Comparison of ENCODE assay signal across 20 cellular contexts in the genomic region with DNA sequence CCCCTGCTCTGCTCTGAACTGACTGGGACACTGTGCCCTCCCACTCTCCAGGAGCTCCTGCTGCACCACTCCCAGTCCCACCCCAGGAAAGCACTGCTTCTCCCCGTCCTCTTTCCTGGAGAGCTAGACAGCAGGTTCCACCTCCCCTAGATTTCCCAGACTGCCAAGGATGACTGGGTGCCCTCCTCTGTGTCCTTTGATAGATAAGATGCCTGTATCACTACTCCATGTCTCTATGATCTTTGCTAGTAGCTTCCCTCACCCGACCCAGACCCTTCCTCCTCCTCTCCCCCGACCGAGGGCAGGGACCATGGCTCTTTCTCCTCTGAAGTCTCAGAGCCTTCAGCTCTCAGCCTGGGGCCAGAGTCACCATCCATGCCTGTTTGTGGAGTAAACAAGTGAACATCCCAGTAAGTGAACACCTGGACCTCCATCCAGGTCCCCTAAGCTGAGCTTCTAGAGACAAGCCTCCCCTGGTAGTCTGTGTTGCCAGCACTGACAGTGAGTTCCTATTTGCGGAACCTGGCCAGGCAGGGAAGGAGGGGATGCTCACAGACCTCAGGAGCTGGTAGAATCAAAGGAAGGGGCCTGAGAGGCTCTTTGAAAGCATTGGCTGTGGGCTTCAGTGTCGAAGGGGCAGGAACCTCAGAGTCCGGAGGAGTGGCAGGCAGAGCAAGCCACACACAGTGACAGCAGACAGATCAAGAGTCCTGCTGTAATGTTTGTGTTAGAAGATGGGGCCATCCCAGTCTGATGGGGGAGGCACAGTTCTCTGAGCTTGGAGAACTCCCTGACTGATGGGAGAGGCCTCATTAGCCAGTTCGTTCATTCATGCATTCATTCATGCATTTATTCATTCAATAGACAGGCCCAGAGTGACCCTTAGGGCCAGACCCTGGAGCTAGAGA.
A peak's percentile ranks its signal among the peaks of the same experiment; 100 is the strongest.
DNase-seq lines count a peak whose midpoint lies in the region; ATAC-seq, FAIRE-seq and TF ChIP-seq lines count a peak whose summit lies in the region.
"Had no signal": no experiment of that assay in that cellular context is flagged by ENCODE, and none has a peak within 500 bp of the region (broad histone marks: within the 10 kb centered on the region; RNA-seq: fewer than 3 reads in every experiment).

No MANE protein-coding gene starts in this region.

- peaks cover 0 to 52% of the 10 kb centered on the region in 2 experiments; a peak in 2 of 5 replicates for H3K27me3 ChIP-seq in HepG2 (ENCODE audit: control insufficient read depth in 1 of 2, insufficient read depth in 2 of 2, low read length in 2 of 2)
- H3K27me3 ChIP-seq in right lobe of liver, result no peaks in the 10 kb centered on the region
- H3K27me3 ChIP-seq in osteoblast (ENCODE audit: insufficient read depth, low read length), result peaks cover 4% of the 10 kb centered on the region

- H3K27ac ChIP-seq in HepG2 (ENCODE audit: extremely low read length, insufficient read depth, low read length) (no peak overlapping the region), right lobe of liver (no peak overlapping the region), osteoblast (ENCODE audit: low read depth, low read length) (no peak overlapping the region)

- ATAC-seq in HepG2 (no peak), right lobe of liver (no peak), GM19395 (IDR thresholded peaks at IDR 0.05; ENCODE audit: unreplicated experiment) (no peak), HG03571 (IDR thresholded peaks at IDR 0.05; ENCODE audit: unreplicated experiment) (no peak)
- ATAC-seq: Right ventricle myocardium inferior had no signal

- POLR2A ChIA-PET in HepG2 (lab: Yijun Ruan, JAX), result no interaction called here

- H3K4me1 ChIP-seq in HepG2 (ENCODE audit: insufficient read depth, low read length), result no peaks in the 10 kb centered on the region
- no peaks in the 10 kb centered on the region for H3K4me1 ChIP-seq in right lobe of liver
- H3K4me1 ChIP-seq in osteoblast (ENCODE audit: insufficient read depth, low read length), result no peaks in the 10 kb centered on the region

- TF ChIP-seq CTCF in HepG2 (CRISPR knock-in tag; IDR thresholded peaks at IDR 0.05) (no peak), right lobe of liver (IDR thresholded peaks at IDR 0.05) (no peak), osteoblast (IDR thresholded peaks at IDR 0.05; ENCODE audit: extremely low read depth, low read depth, low read length) (no peak)

- H3K9ac ChIP-seq in HepG2 (ENCODE audit: insufficient read depth, low read depth, low read length), result no peak overlapping the region

- CTCF ChIA-PET in HepG2 (lab: Yijun Ruan, JAX; ENCODE audit: low intra/inter-chr PET ratio, low total read pairs), result no interaction called here

- H3K4me3 ChIP-seq in HepG2 (replicated peaks in 1 of 3; ENCODE audit: insufficient read depth in 1 of 3, low read depth in 2 of 3, low read length in 3 of 3) (no peak overlapping the region), right lobe of liver (no peak overlapping the region), osteoblast (ENCODE audit: insufficient read depth, low read length) (no peak overlapping the region)

- no TSS peak for BruUV-seq in HepG2 (replicated peaks; lab: Mats Ljungman, UMichigan)

- in situ Hi-C loops in HepG2 (cut with HindIII; ENCODE audit: extremely low pct_ligation_motif_present, low pct_unique_long_range_greater_than_20kb), result no loop called here

- H3K79me2 ChIP-seq in HepG2 (ENCODE audit: insufficient read depth, low read length) (no peaks in the 10 kb centered on the region), osteoblast (ENCODE audit: insufficient read depth, low read length) (no peaks in the 10 kb centered on the region)

- H3K36me3 ChIP-seq in HepG2 (replicated peaks in 1 of 2; ENCODE audit: control insufficient read depth in 1 of 2, insufficient read depth in 2 of 2, low read length in 2 of 2) (no peaks in the 10 kb centered on the region), right lobe of liver (no peaks in the 10 kb centered on the region), osteoblast (ENCODE audit: insufficient read depth, low read length) (no peaks in the 10 kb centered on the region)

- intact Hi-C loops in HepG2 (cut with micrococcal nuclease; ENCODE audit: unreplicated experiment) (no loop called here), right lobe of liver (cut with DNase I) (no loop called here)

- H2AFZ ChIP-seq in HepG2 (ENCODE audit: low read length), result no peak overlapping the region
- no peak overlapping the region for H2AFZ ChIP-seq in osteoblast (ENCODE audit: low read length)

- TF ChIP-seq RAD21 in HepG2 (CRISPR knock-in tag; IDR thresholded peaks at IDR 0.05), result no peak

- no peak overlapping the region for H3K4me2 ChIP-seq in HepG2 (ENCODE audit: low read depth, low read length)
- no peak overlapping the region for H3K4me2 ChIP-seq in osteoblast (ENCODE audit: insufficient read depth, low read length)

- H4K20me1 ChIP-seq in HepG2 (ENCODE audit: insufficient read depth, low read length) (no peaks in the 10 kb centered on the region), osteoblast (ENCODE audit: insufficient read depth, low read length) (no peaks in the 10 kb centered on the region)

- DNase-seq in HepG2 (ENCODE audit: low spot score) (no peak), right lobe of liver (no peak), left kidney (ENCODE audit: low read depth, low spot score) (peak; percentile 69), osteoblast (ENCODE audit: insufficient read length, low spot score, missing footprints) (peak; percentile 71), DMS79 (lab: John Stamatoyannopoulos, UW) (no peak), SIG-M5 (lab: John Stamatoyannopoulos, UW) (no peak)
- DNase-seq: CD4-positive, CD25-positive, alpha-beta regulatory T cell; GOT3; HCEC 1CT; Karpas-422; NCI-H1092 treated with DMSO at 0.1 percent for 48 hours; NCI-H1436; NCI-H187 treated with DMSO at 0.1 percent for 48 hours; NCI-H2171 treated with DMSO at 0.1 percent for 48 hours; NCI-H345; NCI-H510A treated with DMSO at 0.1 percent for 48 hours; NCI-H748 treated with DMSO at 0.1 percent for 48 hours had no signal

- no peak for TF ChIP-seq EP300 in HepG2 (IDR thresholded peaks at IDR 0.05; ENCODE audit: low read depth in 2 of 2, low read length in 2 of 2)
- no peak for TF ChIP-seq EP300 in HepG2 (CRISPR knock-in tag; IDR thresholded peaks at IDR 0.05; ENCODE audit: borderline replicate concordance)

- TF ChIP-seq POLR2A in HepG2 (IDR thresholded peaks at IDR 0.05; ENCODE audit: insufficient read depth in 1 of 2, low read depth in 2 of 2, low read length in 2 of 2), result no peak
- no peak for TF ChIP-seq POLR2A in right lobe of liver (IDR thresholded peaks at IDR 0.05)

- WGBS in HepG2 (ENCODE audit: low lambda C conversion rate), result 2% methylated on average over 7 of the region's 8 CpGs
- WGBS in right lobe of liver (ENCODE audit: insufficient coverage, low coverage, low lambda C conversion rate, missing lambda C conversion rate), result 28% methylated on average over 6 of the region's 8 CpGs

- FAIRE-seq in HepG2 (lab: Jason Lieb, UNC), result no peak

- H3K9me3 ChIP-seq in HepG2 (ENCODE audit: low read length) (no peaks in the 10 kb centered on the region), right lobe of liver (no peaks in the 10 kb centered on the region), osteoblast (ENCODE audit: low read depth, low read length) (no peaks in the 10 kb centered on the region)

TF ChIP-seq in HepG2, 621 proteins besides CTCF, POLR2A, EP300 and RAD21:
- peak; percentile 80; the same call in 1 of the 2 replicates for TF ChIP-seq ZSCAN22 (CRISPR knock-in tag; IDR thresholded peaks at IDR 0.05)
- TF ChIP-seq NKX3-1 (CRISPR knock-in tag; IDR thresholded peaks at IDR 0.05), result no peak

Comparison
In these comparisons a context has a peak if more than half of its experiments do, and no peak if none do; other contexts are left out.
1. DNase-seq: peak in left kidney (single experiment) and osteoblast (single experiment); none in HepG2 (single experiment), right lobe of liver (0 of 3), DMS79 (single experiment) and SIG-M5 (single experiment).